17 cellular contexts compared by ENCODE assay signal in genomic region chr3:133461291-133461690, GRCh38.
DNase-seq lines count a peak whose midpoint lies in the region; ATAC-seq and TF ChIP-seq lines count a peak whose summit lies in the region.
"Had no signal": no experiment of that assay in that cellular context is flagged by ENCODE, and none has a peak within 500 bp of the region (broad histone marks: within the 10 kb centered on the region; RNA-seq: fewer than 3 reads in every experiment).

No MANE protein-coding gene starts in this region.

- in situ Hi-C loops in transverse colon (cut with MboI; ENCODE audit: low pct_ligation_motif_present in 1 of 4, low pct_unique_long_range_greater_than_20kb in 1 of 4, low sequenced_read_pairs in 3 of 4) = loop anchor here in 2 of 4 donors (10.0 to 25.0 kb wide), 2 partner anchors 114 to 126 kb away; partner anchors contain the start of gene CDV3 (in 1 of the 2)

- no peak overlapping the region for H3K4me3 Mint-ChIP-seq in MCF 10A (ENCODE audit: unreplicated experiment)
- H3K4me3 Mint-ChIP-seq: activated naive CD8-positive, alpha-beta T cell treated with anti-CD3 and anti-CD28 coated beads, Interleukin-2, amount 50 U/mL, for 24 hours; dendritic cell treated with granulocyte-macrophage colony-stimulating factor and Interleukin-4, amounts not matched to agents 40 ng/mL and 50 ng/mL, for 4 days had no signal

- POLR2A ChIA-PET in MCF 10A (lab: Yijun Ruan, JAX) = interaction anchor here (0.9 to 1.4 kb wide), 2 partner anchors 11 to 112 kb away, joined by 3 read pairs; partner anchors contain the start of gene CDV3

- CTCF ChIA-PET in MCF 10A (lab: Yijun Ruan, JAX) = interaction anchor here (1.2 kb wide), 2 partner anchors 9 to 730 kb away, joined by 3 to 4 read pairs; no protein-coding TSS in a partner anchor

- H4K20me1 ChIP-seq in OCI-LY1 (ENCODE audit: insufficient read depth, low read length) (no peaks in the 10 kb centered on the region), smooth muscle cell (ENCODE audit: low read depth) (no peaks in the 10 kb centered on the region)

- peaks cover 8% of the 10 kb centered on the region for H3K4me1 Mint-ChIP-seq in MCF 10A (ENCODE audit: insufficient read depth, unreplicated experiment)

- H3K9me2 ChIP-seq in OCI-LY1 (ENCODE audit: low read depth, low read length) = no peaks in the 10 kb centered on the region

- H3K4me1 ChIP-seq in breast epithelium = no peaks in the 10 kb centered on the region
- H3K4me1 ChIP-seq in OCI-LY1 (ENCODE audit: insufficient read depth, low read length, severe bottlenecking) = peaks cover 61% of the 10 kb centered on the region
- H3K4me1 ChIP-seq in gastroesophageal sphincter = peaks cover 0 to 27% (median 9%) of the 10 kb centered on the region in 3 donors
- peaks cover 0 to 21% (median 12%) of the 10 kb centered on the region in 4 donors for H3K4me1 ChIP-seq in transverse colon
- peaks cover 23% of the 10 kb centered on the region for H3K4me1 ChIP-seq in smooth muscle cell (ENCODE audit: low read depth)

- no peaks in the 10 kb centered on the region for H3K27me3 Mint-ChIP-seq in MCF 10A (ENCODE audit: insufficient read depth, unreplicated experiment)
- H3K27me3 Mint-ChIP-seq: dendritic cell treated with granulocyte-macrophage colony-stimulating factor and Interleukin-4, amounts not matched to agents 40 ng/mL and 50 ng/mL, for 4 days; naive thymus-derived CD8-positive, alpha-beta T cell had no signal

- ATAC-seq in gastroesophageal sphincter = peak; percentile 42
- ATAC-seq: activated naive CD8-positive, alpha-beta T cell treated with anti-CD3 and anti-CD28 coated beads, Interleukin-2, amount 50 U/mL, for 24 hours; naive thymus-derived CD8-positive, alpha-beta T cell; right cardiac atrium had no signal

- H3K27me3 ChIP-seq in breast epithelium (no peaks in the 10 kb centered on the region), OCI-LY1 (ENCODE audit: insufficient read depth, low read length) (no peaks in the 10 kb centered on the region), gastroesophageal sphincter (no peaks in the 10 kb centered on the region), transverse colon (no peaks in the 10 kb centered on the region), smooth muscle cell (ENCODE audit: low read depth) (no peaks in the 10 kb centered on the region)

- TF ChIP-seq CTCF in MCF 10A (IDR thresholded peaks at IDR 0.05; ENCODE audit: unreplicated experiment) (no peak), breast epithelium (IDR thresholded peaks at IDR 0.05) (no peak), OCI-LY1 (IDR thresholded peaks at IDR 0.05; ENCODE audit: low read length) (no peak), gastroesophageal sphincter (IDR thresholded peaks at IDR 0.05) (no peak), transverse colon (IDR thresholded peaks at IDR 0.05) (no peak), smooth muscle cell (IDR thresholded peaks at IDR 0.05; ENCODE audit: borderline replicate concordance, insufficient read depth, poor library complexity, severe bottlenecking) (no peak)

- no peak overlapping the region for H2AFZ ChIP-seq in OCI-LY1 (ENCODE audit: low read length)
- no peak overlapping the region for H2AFZ ChIP-seq in smooth muscle cell (ENCODE audit: low read depth)

- H3K36me3 ChIP-seq in breast epithelium (no peaks in the 10 kb centered on the region), OCI-LY1 (ENCODE audit: insufficient read depth, low read length) (no peaks in the 10 kb centered on the region), gastroesophageal sphincter (no peaks in the 10 kb centered on the region), transverse colon (no peaks in the 10 kb centered on the region), smooth muscle cell (ENCODE audit: low read depth) (no peaks in the 10 kb centered on the region)

- H3K9ac ChIP-seq in OCI-LY1 (ENCODE audit: low read length) (peak overlapping the region; percentile 12; the same call in 1 of the 2 replicates), smooth muscle cell (ENCODE audit: low read depth) (no peak overlapping the region)

- 56% methylated on average over 4 of the region's 4 CpGs; no CpG with 5 or more reads in 1 of the 2 donors for WGBS in gastroesophageal sphincter (ENCODE audit: low coverage in 1 of 2), 2 donors
- 0 to 57% methylated on average over 1 to 4 of the region's 4 CpGs for whole genome bisulfite sequencing in transverse colon (ENCODE audit: low coverage in 1 of 2), 2 donors
- 41% methylated on average over 4 of the region's 4 CpGs for WGBS in smooth muscle cell (ENCODE audit: low lambda C conversion rate)

- H3K79me2 ChIP-seq in OCI-LY1 (ENCODE audit: insufficient read depth, low read length) = peaks cover 7% of the 10 kb centered on the region; the same call in 1 of the 2 replicates
- no peaks in the 10 kb centered on the region for H3K79me2 ChIP-seq in smooth muscle cell (ENCODE audit: low read depth)

- intact Hi-C loops in MCF 10A (cut with micrococcal nuclease) = loop anchor here (10.0 kb wide), 1 partner anchor 204 kb away; the partner anchor contains the start of gene TOPBP1
- intact Hi-C loops in breast epithelium (cut with DNase I; ENCODE audit: low total_unique reads) = no loop called here
- intact Hi-C loops in transverse colon (cut with DNase I; ENCODE audit: low total_unique reads) = no loop called here

- DNase-seq in MCF 10A (ENCODE audit: unreplicated experiment) (peak; percentile 30), breast epithelium (ENCODE audit: low spot score in 2 of 2) (no peak), transverse colon (peak; percentile 36), NCI-H1694 treated with DMSO at 0.1 percent for 48 hours (lab: John Stamatoyannopoulos, UW) (no peak), OCI-M1 (lab: John Stamatoyannopoulos, UW) (no peak), smooth muscle cell (lab: John Stamatoyannopoulos, UW; ENCODE audit: unreplicated experiment) (no peak)
- DNase-seq: activated naive CD8-positive, alpha-beta T cell treated with anti-CD3 and anti-CD28 coated beads, Interleukin-2, amount 50 U/mL, for 24 hours; erythroblast; HCEC 1CT; naive thymus-derived CD8-positive, alpha-beta T cell; right cardiac atrium; stimulated activated CD4-positive, alpha-beta T cell treated with anti-CD3 and anti-CD28 coated beads, Interleukin-1b, Interleukin-23, amount 100 ng/mL, for 48 hours had no signal

- H3K27ac ChIP-seq in breast epithelium (peak overlapping the region in 1 of 2 donors; percentile 21), OCI-LY1 (ENCODE audit: low read depth, low read length, poor library complexity, severe bottlenecking) (peak overlapping the region; percentile 98), gastroesophageal sphincter (no peak overlapping the region), transverse colon (peak overlapping the region in 1 of 4 donors; percentile 23), smooth muscle cell (ENCODE audit: low read depth) (no peak overlapping the region)

- no peaks in the 10 kb centered on the region for H3K9me3 ChIP-seq in breast epithelium
- no peaks in the 10 kb centered on the region for H3K9me3 ChIP-seq in OCI-LY1 (ENCODE audit: low read length)
- H3K9me3 ChIP-seq in gastroesophageal sphincter = no peaks in the 10 kb centered on the region
- H3K9me3 ChIP-seq in transverse colon = no peaks in the 10 kb centered on the region
- H3K9me3 ChIP-seq in smooth muscle cell (replicated peaks; ENCODE audit: low read depth) = no peaks in the 10 kb centered on the region

- H3F3A ChIP-seq in OCI-LY1 (ENCODE audit: insufficient read depth, low read length) = no peaks in the 10 kb centered on the region; the same call in 1 of the 2 replicates
- no peaks in the 10 kb centered on the region for H3F3A ChIP-seq in smooth muscle cell (ENCODE audit: low read depth)

- no peaks in the 10 kb centered on the region for H3K36me3 Mint-ChIP-seq in MCF 10A (ENCODE audit: insufficient read depth, unreplicated experiment)
- H3K36me3 Mint-ChIP-seq: naive thymus-derived CD8-positive, alpha-beta T cell had no signal

- no peak for TF ChIP-seq POLR2A in breast epithelium (IDR thresholded peaks at IDR 0.05)
- no peak for TF ChIP-seq POLR2A in gastroesophageal sphincter (IDR thresholded peaks at IDR 0.05)
- no peak for TF ChIP-seq POLR2A in transverse colon (IDR thresholded peaks at IDR 0.05)

- no TSS peak for BruUV-seq in MCF 10A (replicated peaks; lab: Mats Ljungman, UMichigan)

- H3K9me3 Mint-ChIP-seq in MCF 10A (ENCODE audit: unreplicated experiment) = no peaks in the 10 kb centered on the region
- H3K9me3 Mint-ChIP-seq: activated naive CD8-positive, alpha-beta T cell treated with anti-CD3 and anti-CD28 coated beads, Interleukin-2, amount 50 U/mL, for 24 hours; activated T-helper 2 cell treated with anti-CD3 and anti-CD28 coated beads, Interferon-gamma antibody, Interleukin-2, Interleukin-4, amounts not matched to agents 10 μg/mL and 5 μg/mL and 100 μg/mL, durations not matched to agents 14 hours and 24 hours and 36 hours; dendritic cell treated with granulocyte-macrophage colony-stimulating factor and Interleukin-4, amounts not matched to agents 40 ng/mL and 50 ng/mL, for 4 days; naive thymus-derived CD8-positive, alpha-beta T cell had no signal

- no peak overlapping the region for H3K27ac Mint-ChIP-seq in MCF 10A (ENCODE audit: low read depth, unreplicated experiment)
- H3K27ac Mint-ChIP-seq: activated naive CD8-positive, alpha-beta T cell treated with anti-CD3 and anti-CD28 coated beads, Interleukin-2, amount 50 U/mL, for 24 hours; activated T-helper 2 cell treated with anti-CD3 and anti-CD28 coated beads, Interferon-gamma antibody, Interleukin-2, Interleukin-4, amounts not matched to agents 10 μg/mL and 5 μg/mL and 100 μg/mL, durations not matched to agents 14 hours and 24 hours and 36 hours; dendritic cell treated with granulocyte-macrophage colony-stimulating factor and Interleukin-4, amounts not matched to agents 40 ng/mL and 50 ng/mL, for 4 days had no signal

- H3K4me2 ChIP-seq in OCI-LY1 (ENCODE audit: low read length) = peak overlapping the region; percentile 14; the same call in 1 of the 2 replicates
- no peak overlapping the region for H3K4me2 ChIP-seq in smooth muscle cell

- H3K4me3 ChIP-seq in breast epithelium (no peak overlapping the region), OCI-LY1 (ENCODE audit: low read depth, low read length, poor library complexity, severe bottlenecking) (no peak overlapping the region), gastroesophageal sphincter (no peak overlapping the region), transverse colon (no peak overlapping the region), smooth muscle cell (no peak overlapping the region)
- H3K4me3 ChIP-seq: lung had no signal

- TF ChIP-seq EP300 in gastroesophageal sphincter (IDR thresholded peaks at IDR 0.05) (no peak), transverse colon (IDR thresholded peaks at IDR 0.05; ENCODE audit: low read depth) (no peak)

Comparison
In these comparisons a context has a peak if more than half of its experiments do, and no peak if none do; other contexts are left out.
1. DNase-seq: peak in MCF 10A (single experiment) and transverse colon (single experiment); none in breast epithelium (0 of 2), NCI-H1694 treated with DMSO at 0.1 percent for 48 hours (single experiment), OCI-M1 (single experiment) and smooth muscle cell (single experiment).